In genomic region chr1:151326619-151327222, GRCh38 we compare ENCODE assay signal across 8 cellular contexts. TPM values are rescaled to one million over a fixed set of nuclear protein-coding genes. Genes with fewer than 3 reads are reported as not detected.
A peak's percentile ranks its signal among the peaks of the same experiment; 100 is the strongest.
DNase-seq lines count a peak whose midpoint lies in the region; ATAC-seq and TF ChIP-seq lines count a peak whose summit lies in the region.

No MANE protein-coding gene starts in this region.

- H3K36me3 ChIP-seq in neuron (ENCODE audit: insufficient read depth, low read length) (peaks cover 12% of the 10 kb centered on the region), tibial nerve (peaks cover 0 to 42% (median 0%) of the 10 kb centered on the region in 3 donors)

- no peak overlapping the region for H2AFZ ChIP-seq in neuron (ENCODE audit: low read depth, low read length)

- no peaks in the 10 kb centered on the region for H3K9me3 ChIP-seq in neuron (ENCODE audit: low read length)
- no peaks in the 10 kb centered on the region for H3K9me3 ChIP-seq in tibial nerve

- TF ChIP-seq EP300 in tibial nerve (IDR thresholded peaks at IDR 0.05): no peak

- H3K9me3 Mint-ChIP-seq in activated T-cell treated with anti-CD3 and anti-CD28 coated beads, Interleukin-2, amount 50 U/mL, for 72 hours: no peaks in the 10 kb centered on the region

- peaks cover 10 to 13% of the 10 kb centered on the region in 2 donors for H3K36me3 Mint-ChIP-seq in activated T-cell treated with anti-CD3 and anti-CD28 coated beads, Interleukin-2, amount 50 U/mL, for 72 hours (ENCODE audit: insufficient read depth in 2 of 2)

- no peaks in the 10 kb centered on the region for H3K27me3 ChIP-seq in neuron (ENCODE audit: insufficient read depth, low read length)
- no peaks in the 10 kb centered on the region for H3K27me3 ChIP-seq in tibial nerve

- TF ChIP-seq CTCF in foreskin fibroblast (IDR thresholded peaks at IDR 0.05; ENCODE audit: low read depth, low read length) (no peak), tibial nerve (IDR thresholded peaks at IDR 0.05) (no peak)

- peaks cover 18% of the 10 kb centered on the region for H3K4me1 ChIP-seq in neuron (ENCODE audit: insufficient read depth, low read length)
- peaks cover 0 to 53% (median 19%) of the 10 kb centered on the region in 4 donors for H3K4me1 ChIP-seq in tibial nerve

- H3K27ac Mint-ChIP-seq in activated T-cell treated with anti-CD3 and anti-CD28 coated beads, Interleukin-2, amount 50 U/mL, for 72 hours: peak overlapping the region; percentile 94

- peak overlapping the region; percentile 86 to 96 (median 92) for H3K27ac ChIP-seq in tibial nerve

- peaks cover 52% of the 10 kb centered on the region for H3K4me1 Mint-ChIP-seq in activated T-cell treated with anti-CD3 and anti-CD28 coated beads, Interleukin-2, amount 50 U/mL, for 72 hours (ENCODE audit: low read depth)

- no peaks in the 10 kb centered on the region for H3K27me3 Mint-ChIP-seq in activated T-cell treated with anti-CD3 and anti-CD28 coated beads, Interleukin-2, amount 50 U/mL, for 72 hours (ENCODE audit: low read depth)

- DNase-seq in activated CD4-positive, CD25-positive, alpha-beta regulatory T cell treated with anti-CD3 and anti-CD28 coated beads, Interleukin-2, amount 50 U/mL, for 72 hours: no peak
- DNase-seq in NCI-H69 (lab: John Stamatoyannopoulos, UW) (peak; percentile 68), foreskin fibroblast (peak in 1 of 2 donors; percentile 70), tibial nerve (ENCODE audit: low spot score in 2 of 2) (peak in 1 of 2 donors; percentile 42)
- peak; percentile 55 to 57 for DNase-seq in activated T-cell treated with anti-CD3 and anti-CD28 coated beads, Interleukin-2, amount 50 U/mL, for 72 hours

- peak overlapping the region; percentile 82 to 88 for H3K4me3 ChIP-seq in foreskin fibroblast (ENCODE audit: low read depth in 1 of 2, low read length in 2 of 2)
- peak overlapping the region; percentile 99 for H3K4me3 ChIP-seq in neuron (ENCODE audit: low read length)
- H3K4me3 ChIP-seq in tibial nerve: peak overlapping the region; percentile 74 to 90 (median 82)

- WGBS in tibial nerve, 2 donors: 1% methylated on average over 12 of the region's 12 CpGs

- ATAC-seq in activated CD4-positive, CD25-positive, alpha-beta regulatory T cell treated with anti-CD3 and anti-CD28 coated beads, Interleukin-2, amount 50 U/mL, for 24 hours: peak; percentile 44 to 61
- ATAC-seq in HG02623 (IDR thresholded peaks at IDR 0.05; ENCODE audit: unreplicated experiment): peak; percentile 47
- ATAC-seq in activated T-cell treated with anti-CD3 and anti-CD28 coated beads, Interleukin-2, amount 50 U/mL, for 72 hours (replicated peaks in 1 of 2): peak; percentile 37 to 54

- TF ChIP-seq POLR2A in tibial nerve (IDR thresholded peaks at IDR 0.05): no peak

- H3K4me3 Mint-ChIP-seq in activated T-cell treated with anti-CD3 and anti-CD28 coated beads, Interleukin-2, amount 50 U/mL, for 72 hours: peak overlapping the region; percentile 94 to 95

RNA-seq across cellular contexts. Expression of gene PI4KB, which starts 0.5 kb away (rescaled TPM):
- total RNA-seq in activated T-cell treated with anti-CD3 and anti-CD28 coated beads, Interleukin-2, amount 50 U/mL, for 72 hours: 10 to 100 TPM; 64.8 to 71.4 TPM
- 100 to 1,000 TPM in 1 of 4 donors, 10 to 100 TPM in 3; 69.9 to 100 (median 72.3) TPM for total RNA-seq in tibial nerve

RNA-seq across cellular contexts. Expression of gene RFX5, which starts 20.3 kb away (rescaled TPM):
- 10 to 100 TPM; 67.6 to 95.4 TPM for total RNA-seq in activated T-cell treated with anti-CD3 and anti-CD28 coated beads, Interleukin-2, amount 50 U/mL, for 72 hours
- 10 to 100 TPM; 17.7 to 45.0 (median 32.8) TPM for total RNA-seq in tibial nerve

RNA-seq across cellular contexts. Expression of gene ZNF687, which starts 44.6 kb away (rescaled TPM):
- 10 to 100 TPM; 39.9 to 40.3 TPM for total RNA-seq in activated T-cell treated with anti-CD3 and anti-CD28 coated beads, Interleukin-2, amount 50 U/mL, for 72 hours
- total RNA-seq in tibial nerve: 10 to 100 TPM; 21.1 to 35.3 (median 27.1) TPM

RNA-seq across cellular contexts. Expression of gene SELENBP1, which starts 45.8 kb away (rescaled TPM):
- not detected for total RNA-seq in activated T-cell treated with anti-CD3 and anti-CD28 coated beads, Interleukin-2, amount 50 U/mL, for 72 hours
- 100 to 1,000 TPM in 3 of 4 donors, 10 to 100 TPM in 1; 65.7 to 159 (median 130) TPM for total RNA-seq in tibial nerve
